16 cellular contexts compared by ENCODE assay signal in the genomic region with DNA sequence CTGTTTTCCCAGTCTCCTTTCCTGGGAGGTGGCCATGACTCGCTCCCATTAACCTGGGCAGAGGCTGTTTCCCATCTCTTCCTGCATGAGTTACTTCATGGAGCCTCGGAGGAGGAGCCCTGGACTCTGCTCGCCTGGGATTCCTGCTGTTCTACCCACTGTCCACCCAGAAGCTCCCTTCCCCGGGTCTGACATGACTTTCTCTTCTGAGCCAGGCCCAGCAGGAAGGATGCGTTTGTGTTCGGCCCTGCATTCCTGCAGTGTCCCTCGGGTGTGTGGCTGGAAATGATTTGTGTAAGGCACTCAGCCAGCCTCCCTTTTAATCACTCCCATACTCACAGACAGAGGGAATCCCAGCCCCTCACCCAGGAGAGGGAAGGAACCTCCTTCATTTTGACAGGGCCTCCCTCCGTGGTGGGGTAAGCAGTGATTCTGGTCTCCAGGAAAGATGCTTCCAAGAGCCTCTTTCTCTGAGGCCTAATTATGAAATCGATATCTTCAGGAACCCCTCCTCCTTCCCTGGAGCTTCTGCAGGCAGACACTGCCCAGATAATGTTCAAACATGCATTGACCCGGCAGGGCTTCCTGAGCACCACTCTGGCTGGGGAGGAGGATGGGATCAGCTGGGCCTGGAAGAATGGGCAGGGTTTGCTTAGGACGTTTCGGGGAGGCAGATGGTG. TPM values are rescaled to one million over a fixed set of nuclear protein-coding genes. Genes with fewer than 3 reads are reported as not detected.
DNase-seq lines count a peak whose midpoint lies in the region; ATAC-seq and TF ChIP-seq lines count a peak whose summit lies in the region.
"Had no signal": no experiment of that assay in that cellular context is flagged by ENCODE, and none has a peak within 500 bp of the region (broad histone marks: within the 10 kb centered on the region; RNA-seq: fewer than 3 reads in every experiment).

No MANE protein-coding gene starts in this region.

- H3K4me3 ChIP-seq in IMR-90 (ENCODE audit: insufficient read depth, low read depth, low read length) (no peak overlapping the region), brain microvascular endothelial cell (ENCODE audit: low read depth, low read length) (no peak overlapping the region), hepatocyte (no peak overlapping the region), smooth muscle cell (no peak overlapping the region)
- H3K4me3 ChIP-seq: suprapubic skin had no signal

- H3K4me2 ChIP-seq in IMR-90 (ENCODE audit: low read depth, low read length) (no peak overlapping the region), hepatocyte (peak overlapping the region; percentile 27), smooth muscle cell (peak overlapping the region; percentile 41)

- H2BK120ac ChIP-seq in IMR-90 (ENCODE audit: low read depth, low read length): peak overlapping the region; percentile 19; the same call in 1 of the 2 replicates

- peak; percentile 20 for DNase-seq in IMR-90
- peak; percentile 50 for DNase-seq in brain microvascular endothelial cell
- DNase-seq in hepatocyte (ENCODE audit: low spot score): peak; percentile 58
- DNase-seq in smooth muscle cell (lab: John Stamatoyannopoulos, UW; ENCODE audit: unreplicated experiment): no peak
- no peak for DNase-seq in T-helper 2 cell treated with Interferon-gamma antibody and Interleukin-4, amounts not matched to agents 5 μg/mL and 100 μg/mL, for 36 hours (ENCODE audit: low spot score)
- DNase-seq in NCI-H510A treated with DMSO at 0.1 percent for 48 hours (lab: John Stamatoyannopoulos, UW): no peak
- DNase-seq in activated naive CD4-positive, alpha-beta T cell (lab: John Stamatoyannopoulos, UW): no peak
- DNase-seq: DND-41; HCEC 1CT; NCI-H2171; stimulated activated CD4-positive, alpha-beta T cell treated with anti-CD3 and anti-CD28 coated beads, Interleukin-4, amount 100 ng/mL, for 4 hours had no signal

- TF ChIP-seq RAD21 in IMR-90 (IDR thresholded peaks at IDR 0.05; ENCODE audit: low read length): no peak

- H3K36me3 ChIP-seq in IMR-90 (ENCODE audit: control insufficient read depth, insufficient read depth, low read length): no peaks in the 10 kb centered on the region
- no peaks in the 10 kb centered on the region for H3K36me3 ChIP-seq in brain microvascular endothelial cell (replicated peaks)
- no peaks in the 10 kb centered on the region for H3K36me3 ChIP-seq in hepatocyte (replicated peaks; ENCODE audit: insufficient read depth, low read depth)
- no peaks in the 10 kb centered on the region for H3K36me3 ChIP-seq in smooth muscle cell (ENCODE audit: low read depth)
- H3K36me3 ChIP-seq: neutrophil, suprapubic skin had no signal

- POLR2A ChIA-PET in IMR-90 (lab: Charles Lee; ENCODE audit: unreplicated experiment): no interaction called here

- CTCF ChIA-PET in IMR-90 (lab: Yijun Ruan, JAX): interaction anchor here (1.0 kb wide), 1 partner anchor 9 kb away, joined by 5 read pairs; no protein-coding TSS in a partner anchor

- H4K8ac ChIP-seq in IMR-90 (ENCODE audit: low read depth in 2 of 2, low read length in 2 of 2): peak overlapping the region; percentile 27 to 74; a peak in 3 of 4 replicates

- peak overlapping the region; percentile 1; the same call in 1 of the 2 replicates for H3K18ac ChIP-seq in IMR-90 (ENCODE audit: low read depth, low read length)

- H2BK15ac ChIP-seq in IMR-90 (ENCODE audit: low read depth, low read length): no peak overlapping the region

- peaks cover 4% of the 10 kb centered on the region for H3K9me1 ChIP-seq in IMR-90 (ENCODE audit: insufficient read depth, low read length)

- intact Hi-C loops in IMR-90 (cut with micrococcal nuclease): no loop called here

- dilution Hi-C loops in IMR-90 (cut with HindIII; ENCODE audit: low sequenced_read_pairs, unreplicated experiment): no loop called here

- H3K14ac ChIP-seq in IMR-90 (replicated peaks; ENCODE audit: low read depth, low read length): peak overlapping the region; percentile 58; the same call in 1 of the 2 replicates

- peak overlapping the region; percentile 14; the same call in 1 of the 2 replicates for H2AK5ac ChIP-seq in IMR-90 (ENCODE audit: low read depth, low read length)

- H4K20me1 ChIP-seq in IMR-90 (ENCODE audit: insufficient read depth, low read length): no peaks in the 10 kb centered on the region
- H4K20me1 ChIP-seq in hepatocyte (ENCODE audit: insufficient read depth, poor library complexity, severe bottlenecking): no peaks in the 10 kb centered on the region
- no peaks in the 10 kb centered on the region for H4K20me1 ChIP-seq in smooth muscle cell (ENCODE audit: low read depth)

- H3K9ac ChIP-seq in IMR-90 (ENCODE audit: low read depth, low read length): no peak overlapping the region
- H3K9ac ChIP-seq in smooth muscle cell (ENCODE audit: low read depth): no peak overlapping the region

- H3K27me3 ChIP-seq in IMR-90 (ENCODE audit: control insufficient read depth, insufficient read depth, low read length) (peaks cover 11% of the 10 kb centered on the region), brain microvascular endothelial cell (replicated peaks) (no peaks in the 10 kb centered on the region), hepatocyte (no peaks in the 10 kb centered on the region), smooth muscle cell (ENCODE audit: low read depth) (no peaks in the 10 kb centered on the region)
- H3K27me3 ChIP-seq: neutrophil, suprapubic skin had no signal

- TF ChIP-seq CTCF in IMR-90 (conservative IDR thresholded peaks at IDR 0.05; ENCODE audit: low read depth, low read length) (no peak), brain microvascular endothelial cell (IDR thresholded peaks at IDR 0.05; ENCODE audit: low read depth, low read length, missing control alignments) (no peak), hepatocyte (IDR thresholded peaks at IDR 0.05; ENCODE audit: poor library complexity) (no peak), smooth muscle cell (IDR thresholded peaks at IDR 0.05; ENCODE audit: borderline replicate concordance, insufficient read depth, poor library complexity, severe bottlenecking) (no peak)

- H3K9me3 ChIP-seq in IMR-90 (ENCODE audit: control insufficient read depth, insufficient read depth, low read length) (no peaks in the 10 kb centered on the region), hepatocyte (ENCODE audit: low read depth) (no peaks in the 10 kb centered on the region), smooth muscle cell (replicated peaks; ENCODE audit: low read depth) (no peaks in the 10 kb centered on the region)
- H3K9me3 ChIP-seq: neutrophil, suprapubic skin had no signal

- H3K27ac ChIP-seq in IMR-90 (ENCODE audit: insufficient read depth, low read length) (no peak overlapping the region), brain microvascular endothelial cell (peak overlapping the region; percentile 53), hepatocyte (peak overlapping the region; percentile 83), smooth muscle cell (ENCODE audit: low read depth) (no peak overlapping the region)
- H3K27ac ChIP-seq: HL-60, neutrophil, suprapubic skin had no signal

- H3K27me3 Mint-ChIP-seq in T-helper 2 cell treated with Interferon-gamma antibody and Interleukin-4, amounts not matched to agents 5 μg/mL and 100 μg/mL, for 36 hours (ENCODE audit: low read depth): no peaks in the 10 kb centered on the region
- H3K27me3 Mint-ChIP-seq: central memory CD8-positive, alpha-beta T cell had no signal

- H4K5ac ChIP-seq in IMR-90 (ENCODE audit: low read depth, low read length): peak overlapping the region; percentile 19; the same call in 1 of the 2 replicates

- no peaks in the 10 kb centered on the region for H3K9me2 ChIP-seq in hepatocyte (replicated peaks; ENCODE audit: insufficient read depth)

- no peak overlapping the region for H3K4me3 Mint-ChIP-seq in T-helper 2 cell treated with Interferon-gamma antibody and Interleukin-4, amounts not matched to agents 5 μg/mL and 100 μg/mL, for 36 hours
- H3K4me3 Mint-ChIP-seq: central memory CD8-positive, alpha-beta T cell had no signal

- no CpG with 5 or more reads among the region's 12 CpGs for WGBS in IMR-90 (ENCODE audit: extremely low coverage in 2 of 2, insufficient read length in 1 of 2), 2 experiments
- WGBS in hepatocyte (ENCODE audit: low lambda C conversion rate, missing lambda C conversion rate): 31% methylated on average over 12 of the region's 12 CpGs
- 52% methylated on average over 12 of the region's 12 CpGs for WGBS in smooth muscle cell (ENCODE audit: low lambda C conversion rate)

- no peak overlapping the region; the same call in 1 of the 2 replicates for H2BK20ac ChIP-seq in IMR-90 (ENCODE audit: low read depth, low read length)

- H2BK5ac ChIP-seq in IMR-90 (ENCODE audit: low read depth, low read length, poor library complexity, severe bottlenecking): no peak overlapping the region

- no peaks in the 10 kb centered on the region for H3K4me1 Mint-ChIP-seq in T-helper 2 cell treated with Interferon-gamma antibody and Interleukin-4, amounts not matched to agents 5 μg/mL and 100 μg/mL, for 36 hours (ENCODE audit: low read depth)
- H3K4me1 Mint-ChIP-seq: central memory CD8-positive, alpha-beta T cell had no signal

- no peaks in the 10 kb centered on the region for H3K36me3 Mint-ChIP-seq in T-helper 2 cell treated with Interferon-gamma antibody and Interleukin-4, amounts not matched to agents 5 μg/mL and 100 μg/mL, for 36 hours (ENCODE audit: low read depth)

- in situ Hi-C loops in IMR-90 (cut with MboI; ENCODE audit: low sequenced_read_pairs): no loop called here
- in situ Hi-C loops in brain microvascular endothelial cell (cut with HindIII; ENCODE audit: low pct_ligation_motif_present, low sequenced_read_pairs): no loop called here

- H3K79me2 ChIP-seq in hepatocyte (no peaks in the 10 kb centered on the region), smooth muscle cell (ENCODE audit: low read depth) (no peaks in the 10 kb centered on the region)

- peak; percentile 81 for ATAC-seq in IMR-90 (ENCODE audit: low read depth)
- ATAC-seq in GM19351 (IDR thresholded peaks at IDR 0.05; ENCODE audit: unreplicated experiment): no peak

- H3K9me3 Mint-ChIP-seq in T-helper 2 cell treated with Interferon-gamma antibody and Interleukin-4, amounts not matched to agents 5 μg/mL and 100 μg/mL, for 36 hours: no peaks in the 10 kb centered on the region
- H3K9me3 Mint-ChIP-seq: central memory CD8-positive, alpha-beta T cell had no signal

- TF ChIP-seq POLR2A in IMR-90 (IDR thresholded peaks at IDR 0.05; ENCODE audit: low read depth, low read length): no peak

- H3K4me1 ChIP-seq in IMR-90 (ENCODE audit: control insufficient read depth, insufficient read depth, low read length) (peaks cover 6% of the 10 kb centered on the region; the same call in 1 of the 2 replicates), hepatocyte (ENCODE audit: insufficient read depth) (peaks cover 17% of the 10 kb centered on the region), smooth muscle cell (ENCODE audit: low read depth) (peaks cover 9% of the 10 kb centered on the region)

- H3K79me1 ChIP-seq in IMR-90 (ENCODE audit: low read depth in 1 of 2, low read length in 2 of 2): no peaks in the 10 kb centered on the region

- no TSS peak for BruUV-seq in IMR-90 (replicated peaks; lab: Mats Ljungman, UMichigan)

- H2AK9ac ChIP-seq in IMR-90 (replicated peaks; ENCODE audit: low read depth, low read length, poor library complexity): no peak overlapping the region

- peak overlapping the region; percentile 12 for H3K4ac ChIP-seq in IMR-90 (ENCODE audit: low read depth, low read length)

- no peaks in the 10 kb centered on the region for H3F3A ChIP-seq in smooth muscle cell (ENCODE audit: low read depth)

- no peak overlapping the region for H3K27ac Mint-ChIP-seq in T-helper 2 cell treated with Interferon-gamma antibody and Interleukin-4, amounts not matched to agents 5 μg/mL and 100 μg/mL, for 36 hours

- H2AFZ ChIP-seq in IMR-90 (replicated peaks; ENCODE audit: low read length, poor library complexity): peak overlapping the region; percentile 85
- H2AFZ ChIP-seq in hepatocyte: peak overlapping the region; percentile 1
- peak overlapping the region; percentile 1 for H2AFZ ChIP-seq in smooth muscle cell (ENCODE audit: low read depth)

- no peak overlapping the region for H3K23ac ChIP-seq in IMR-90 (ENCODE audit: low read depth, low read length)

- peak overlapping the region; percentile 4; the same call in 1 of the 2 replicates for H4K91ac ChIP-seq in IMR-90 (ENCODE audit: insufficient read depth, low read depth, low read length)

- H3K56ac ChIP-seq in IMR-90 (ENCODE audit: extremely low read depth, insufficient read depth, low read length): no peak overlapping the region

RNA-seq across cellular contexts. Expression of gene DLG1, which starts 41.6 kb away (rescaled TPM):
- total RNA-seq in IMR-90 (2012; rRNA removed): 57.7 and 58.6 TPM in 2 replicates
- polyA plus RNA-seq in IMR-90 (2012; rRNA removed): 18.7 and 21.2 TPM in 2 replicates
- polyA plus RNA-seq in IMR-90 (2012; cell fraction: cytosol; rRNA removed): 3.7 and 4.9 TPM in 2 replicates
- polyA plus RNA-seq in IMR-90 (2012; cell fraction: nucleus; rRNA removed; ENCODE audit: low replicate concordance): 5.5 and 51.9 TPM in 2 replicates
- 118 and 128 TPM in 2 replicates for total RNA-seq in hepatocyte
- polyA plus RNA-seq in hepatocyte: 54.8 and 77.7 TPM in 2 replicates
- 69.0 and 118 TPM in 2 replicates for total RNA-seq in smooth muscle cell
- polyA plus RNA-seq in smooth muscle cell: 23.5 and 31.7 TPM in 2 replicates

Comparison
In these comparisons a context has a peak if more than half of its experiments do, and no peak if none do; other contexts are left out.
1. DNase-seq: peak in IMR-90 (single experiment), brain microvascular endothelial cell (single experiment) and hepatocyte (single experiment); none in smooth muscle cell (single experiment), T-helper 2 cell treated with Interferon-gamma antibody and Interleukin-4, amounts not matched to agents 5 μg/mL and 100 μg/mL, for 36 hours (single experiment), NCI-H510A treated with DMSO at 0.1 percent for 48 hours (single experiment) and activated naive CD4-positive, alpha-beta T cell (0 of 4).
2. H2AFZ ChIP-seq: peak in every context shown above with its lines; median percentile 85 in IMR-90; 1 in hepatocyte; 1 in smooth muscle cell.
3. H3K27ac ChIP-seq: peak in brain microvascular endothelial cell (single experiment) and hepatocyte (single experiment); none in IMR-90 (single experiment) and smooth muscle cell (single experiment).